1 cellular context compared by ENCODE assay signal in the genomic region with DNA sequence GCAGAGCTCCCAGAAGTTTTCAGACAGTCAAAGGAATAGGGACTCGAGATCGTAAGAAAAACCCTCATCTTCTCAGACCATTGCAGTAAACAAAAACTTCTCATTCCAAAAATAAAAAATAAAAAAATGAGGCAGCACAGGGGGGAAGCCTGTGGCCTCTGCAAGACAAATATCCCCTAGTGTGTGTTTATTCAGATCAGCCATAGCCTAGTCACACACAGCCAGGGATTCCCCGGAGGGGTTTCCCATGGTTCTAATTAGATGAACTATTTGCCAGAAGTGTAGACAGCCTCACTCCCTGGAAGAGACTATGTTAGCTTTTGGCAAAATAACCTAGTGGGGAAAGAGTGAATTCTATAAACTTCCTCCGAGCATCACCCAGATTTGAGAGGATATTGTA.
TF ChIP-seq lines count a peak whose summit lies in the region.

No MANE protein-coding gene starts in this region.

TF ChIP-seq in GM12878, 131 proteins besides CTCF, POLR2A, EP300 and RAD21 (continued from another document):
- TF ChIP-seq, protein P1, sequence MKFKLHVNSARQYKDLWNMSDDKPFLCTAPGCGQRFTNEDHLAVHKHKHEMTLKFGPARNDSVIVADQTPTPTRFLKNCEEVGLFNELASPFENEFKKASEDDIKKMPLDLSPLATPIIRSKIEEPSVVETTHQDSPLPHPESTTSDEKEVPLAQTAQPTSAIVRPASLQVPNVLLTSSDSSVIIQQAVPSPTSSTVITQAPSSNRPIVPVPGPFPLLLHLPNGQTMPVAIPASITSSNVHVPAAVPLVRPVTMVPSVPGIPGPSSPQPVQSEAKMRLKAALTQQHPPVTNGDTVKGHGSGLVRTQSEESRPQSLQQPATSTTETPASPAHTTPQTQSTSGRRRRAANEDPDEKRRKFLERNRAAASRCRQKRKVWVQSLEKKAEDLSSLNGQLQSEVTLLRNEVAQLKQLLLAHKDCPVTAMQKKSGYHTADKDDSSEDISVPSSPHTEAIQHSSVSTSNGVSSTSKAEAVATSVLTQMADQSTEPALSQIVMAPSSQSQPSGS (IDR thresholded peaks at IDR 0.05; ENCODE audit: low read length), result peak; percentile 85
- TF ChIP-seq GATAD2B (conservative IDR thresholded peaks at IDR 0.05; ENCODE audit: low read depth), result no peak
- TF ChIP-seq ETV6 (conservative IDR thresholded peaks at IDR 0.05 in 1 of 2, IDR thresholded peaks at IDR 0.05 in 1 of 2; ENCODE audit: borderline replicate concordance in 1 of 2, low read depth in 1 of 2), result 0 out of 4 replicates have a peak, but pooled peaks of 1 of the 2 experiments have one; percentile 12
- TF ChIP-seq, protein P2, sequence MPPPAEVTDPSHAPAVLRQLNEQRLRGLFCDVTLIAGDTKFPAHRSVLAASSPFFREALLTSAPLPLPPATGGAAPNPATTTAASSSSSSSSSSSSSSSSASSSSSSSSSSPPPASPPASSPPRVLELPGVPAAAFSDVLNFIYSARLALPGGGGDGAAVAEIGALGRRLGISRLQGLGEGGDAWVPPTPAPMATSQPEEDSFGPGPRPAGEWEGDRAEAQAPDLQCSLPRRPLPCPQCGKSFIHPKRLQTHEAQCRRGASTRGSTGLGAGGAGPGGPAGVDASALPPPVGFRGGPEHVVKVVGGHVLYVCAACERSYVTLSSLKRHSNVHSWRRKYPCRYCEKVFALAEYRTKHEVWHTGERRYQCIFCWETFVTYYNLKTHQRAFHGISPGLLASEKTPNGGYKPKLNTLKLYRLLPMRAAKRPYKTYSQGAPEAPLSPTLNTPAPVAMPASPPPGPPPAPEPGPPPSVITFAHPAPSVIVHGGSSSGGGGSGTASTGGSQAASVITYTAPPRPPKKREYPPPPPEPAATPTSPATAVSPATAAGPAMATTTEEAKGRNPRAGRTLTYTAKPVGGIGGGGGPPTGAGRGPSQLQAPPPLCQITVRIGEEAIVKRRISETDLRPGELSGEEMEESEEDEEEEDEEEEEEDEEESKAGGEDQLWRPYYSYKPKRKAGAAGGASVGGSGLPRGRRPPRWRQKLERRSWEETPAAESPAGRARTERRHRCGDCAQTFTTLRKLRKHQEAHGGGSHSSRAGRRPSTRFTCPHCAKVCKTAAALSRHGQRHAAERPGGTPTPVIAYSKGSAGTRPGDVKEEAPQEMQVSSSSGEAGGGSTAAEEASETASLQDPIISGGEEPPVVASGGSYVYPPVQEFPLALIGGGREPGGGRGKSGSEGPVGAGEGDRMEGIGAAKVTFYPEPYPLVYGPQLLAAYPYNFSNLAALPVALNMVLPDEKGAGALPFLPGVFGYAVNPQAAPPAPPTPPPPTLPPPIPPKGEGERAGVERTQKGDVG (CRISPR knock-in tag; IDR thresholded peaks at IDR 0.05), result no peak
- peak; percentile 74 for TF ChIP-seq RELA (IDR thresholded peaks at IDR 0.05; ENCODE audit: borderline replicate concordance, partially characterized antibody)
- 0 out of 2 replicates have a peak, but pooled peaks have one; percentile 17 for TF ChIP-seq BACH1 (IDR thresholded peaks at IDR 0.05; ENCODE audit: borderline replicate concordance)
- TF ChIP-seq MTA3 (IDR thresholded peaks at IDR 0.05; ENCODE audit: borderline replicate concordance, low read length), result 0 out of 2 replicates have a peak, but pooled peaks have one; percentile 43
